Comparison of ENCODE assay signal across 29 cellular contexts in the genomic region with DNA sequence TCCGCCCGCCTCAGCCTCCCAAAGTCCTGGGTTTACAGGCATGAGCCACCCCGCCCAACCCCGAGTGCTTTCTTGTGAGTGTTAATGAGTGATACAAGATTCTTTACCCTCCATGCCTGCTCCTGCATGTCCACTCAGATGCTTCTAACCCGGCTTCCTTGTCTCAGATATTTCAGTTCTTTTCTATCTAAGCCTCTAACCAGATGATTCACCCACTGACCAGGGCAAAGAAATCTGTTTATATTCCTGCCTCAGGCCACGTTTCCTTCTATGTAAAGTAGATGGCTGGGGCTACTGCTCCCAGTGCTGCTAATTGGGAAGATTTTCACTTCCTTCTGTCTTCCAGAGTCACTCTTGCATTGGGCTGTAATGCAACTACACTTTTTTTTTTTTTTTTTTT.
"Had no signal": no experiment of that assay in that cellular context is flagged by ENCODE, and none has a peak within 500 bp of the region (broad histone marks: within the 10 kb centered on the region; RNA-seq: fewer than 3 reads in every experiment).

No MANE protein-coding gene starts in this region.

- H3K27me3 Mint-ChIP-seq: activated B cell treated with CpG ODN at 0.5 μM for 24 hours; activated CD8-positive, alpha-beta T cell treated with anti-CD3 and anti-CD28 coated beads for 36 hours; memory B cell; naive thymus-derived CD4-positive, alpha-beta T cell; stimulated activated naive CD8-positive, alpha-beta T cell treated with anti-CD3 and anti-CD28 coated beads, Interleukin-15, amount 100 ng/mL, for 72 hours had no signal

- H3K79me2 ChIP-seq: hepatocyte, parathyroid adenoma had no signal

- H3K4me1 Mint-ChIP-seq: activated B cell treated with CpG ODN at 0.5 μM for 24 hours; memory B cell; stimulated activated effector memory CD8-positive, alpha-beta T cell treated with anti-CD3 and anti-CD28 coated beads, Interleukin-12 subunit alpha, Interleukin-12 subunit beta, amount 100 ng/mL, for 72 hours; stimulated activated naive CD8-positive, alpha-beta T cell treated with anti-CD3 and anti-CD28 coated beads, Interleukin-15, amount 100 ng/mL, for 72 hours had no signal

- H3K36me3 Mint-ChIP-seq: memory B cell; stimulated activated effector memory CD8-positive, alpha-beta T cell treated with anti-CD3 and anti-CD28 coated beads, Interleukin-12 subunit alpha, Interleukin-12 subunit beta, amount 100 ng/mL, for 72 hours had no signal

- H3K27me3 ChIP-seq: body of pancreas, esophagus muscularis mucosa, gastrocnemius medialis, hepatocyte, sigmoid colon, upper lobe of left lung, vagina had no signal

- H3K27ac Mint-ChIP-seq: activated B cell treated with CpG ODN at 0.5 μM for 24 hours; activated CD8-positive, alpha-beta T cell treated with anti-CD3 and anti-CD28 coated beads for 36 hours; activated naive CD4-positive, alpha-beta T cell treated with anti-CD3 and anti-CD28 coated beads, Interleukin-2, amount 50 U/mL, for 72 hours; activated T-helper 2 cell treated with anti-CD3 and anti-CD28 coated beads, Interferon-gamma antibody, Interleukin-2, Interleukin-4, amounts not matched to agents 10 μg/mL and 5 μg/mL and 100 μg/mL, durations not matched to agents 14 hours and 24 hours and 36 hours; memory B cell; naive thymus-derived CD4-positive, alpha-beta T cell; stimulated activated effector memory CD8-positive, alpha-beta T cell treated with anti-CD3 and anti-CD28 coated beads, Interleukin-12 subunit alpha, Interleukin-12 subunit beta, amount 100 ng/mL, for 72 hours; stimulated activated naive CD8-positive, alpha-beta T cell treated with anti-CD3 and anti-CD28 coated beads, Interleukin-15, amount 100 ng/mL, for 72 hours; T-helper 2 cell treated with Interferon-gamma antibody and Interleukin-4, amounts not matched to agents 5 μg/mL and 100 μg/mL, for 36 hours had no signal

- H3K36me3 ChIP-seq: esophagus muscularis mucosa, gastrocnemius medialis, sigmoid colon, upper lobe of left lung, vagina had no signal

- DNase-seq: activated B cell treated with CpG ODN at 0.5 μM for 24 hours; activated CD4-positive, alpha-beta T cell treated with anti-CD3 and anti-CD28 coated beads, Interleukin-2, amount 50 U/mL, for 1 hour; activated CD8-positive, alpha-beta T cell treated with anti-CD3 and anti-CD28 coated beads for 36 hours; activated T-cell treated with anti-CD3 and anti-CD28 coated beads, Interleukin-2, amount 50 U/mL, for 48 hours; aorta; body of pancreas; gastrocnemius medialis; glutamatergic neuron; left colon; midbrain; naive thymus-derived CD4-positive, alpha-beta T cell; nucleus accumbens; psoas muscle; sigmoid colon; small intestine; stimulated activated CD4-positive, alpha-beta T cell treated with anti-CD3 and anti-CD28 coated beads, Interleukin-4, amount 100 ng/mL, for 24 hours; stimulated activated naive CD8-positive, alpha-beta T cell treated with anti-CD3 and anti-CD28 coated beads, Interleukin-15, amount 100 ng/mL, for 72 hours; substantia nigra; upper lobe of left lung had no signal

- H2AFZ ChIP-seq: hepatocyte, parathyroid adenoma had no signal

- ATAC-seq: activated CD8-positive, alpha-beta T cell treated with anti-CD3 and anti-CD28 coated beads for 36 hours; activated naive CD4-positive, alpha-beta T cell treated with anti-CD3 and anti-CD28 coated beads, Interleukin-2, amount 50 U/mL, for 72 hours; body of pancreas; gastrocnemius medialis; left colon; naive thymus-derived CD4-positive, alpha-beta T cell; psoas muscle; stimulated activated effector memory CD8-positive, alpha-beta T cell treated with anti-CD3 and anti-CD28 coated beads, Interleukin-12 subunit alpha, Interleukin-12 subunit beta, amount 100 ng/mL, for 72 hours; stimulated activated naive CD8-positive, alpha-beta T cell treated with anti-CD3 and anti-CD28 coated beads, Interleukin-15, amount 100 ng/mL, for 72 hours had no signal

- H3K4me2 ChIP-seq: hepatocyte had no signal

- H3K9me3 Mint-ChIP-seq: activated B cell treated with CpG ODN at 0.5 μM for 24 hours, memory B cell had no signal

- H3K4me3 Mint-ChIP-seq: activated B cell treated with CpG ODN at 0.5 μM for 24 hours; activated CD8-positive, alpha-beta T cell treated with anti-CD3 and anti-CD28 coated beads for 36 hours; memory B cell; naive thymus-derived CD4-positive, alpha-beta T cell; neural crest cell; stimulated activated effector memory CD8-positive, alpha-beta T cell treated with anti-CD3 and anti-CD28 coated beads, Interleukin-12 subunit alpha, Interleukin-12 subunit beta, amount 100 ng/mL, for 72 hours; stimulated activated naive CD8-positive, alpha-beta T cell treated with anti-CD3 and anti-CD28 coated beads, Interleukin-15, amount 100 ng/mL, for 72 hours; T-helper 2 cell treated with Interferon-gamma antibody and Interleukin-4, amounts not matched to agents 5 μg/mL and 100 μg/mL, for 36 hours had no signal

- H3K4me3 ChIP-seq: body of pancreas, esophagus muscularis mucosa, gastrocnemius medialis, hepatocyte, psoas muscle, sigmoid colon, upper lobe of left lung, vagina had no signal

- H3K4me1 ChIP-seq: body of pancreas, gastrocnemius medialis, parathyroid adenoma, upper lobe of left lung had no signal

- H3K27ac ChIP-seq: body of pancreas, esophagus muscularis mucosa, gastrocnemius medialis, hepatocyte, parathyroid adenoma, psoas muscle, sigmoid colon, upper lobe of left lung, vagina had no signal
